ENCODE assay signal across 19 cellular contexts in genomic region chr9:126459126-126459525, GRCh38.
"Had no signal": no experiment of that assay in that cellular context is flagged by ENCODE, and none has a peak within 500 bp of the region (broad histone marks: within the 10 kb centered on the region; RNA-seq: fewer than 3 reads in every experiment).

No MANE protein-coding gene starts in this region.

- H2AFZ ChIP-seq: hepatocyte had no signal

- H3K4me2 ChIP-seq: hepatocyte, SK-N-SH had no signal

- H3K4me1 Mint-ChIP-seq: memory B cell; stimulated activated memory B cell treated with anti-CD40 and anti-IgM and Interleukin-4, amounts not matched to agents 10 μg/mL and 1 μg/mL and 100 μg/mL, for 72 hours had no signal

- DNase-seq: activated CD4-positive, alpha-beta T cell treated with anti-CD3 and anti-CD28 coated beads for 1 hour; activated naive CD8-positive, alpha-beta T cell treated with anti-CD3 and anti-CD28 coated beads for 36 hours; cerebellar nuclear complex; kidney; left ventricle myocardium inferior; sigmoid colon; SK-N-SH; stimulated activated CD4-positive, alpha-beta T cell treated with anti-CD3 and anti-CD28 coated beads, Interleukin-12 subunit alpha, Interleukin-12 subunit beta, amount 100 ng/mL, for 4 hours; T-cell; T-helper 9 cell; transverse colon had no signal

- H3K36me3 ChIP-seq: left ventricle myocardium inferior, transverse colon, vagina had no signal

- H3K4me3 Mint-ChIP-seq: activated CD4-positive, alpha-beta memory T cell treated with anti-CD3 and anti-CD28 coated beads for 36 hours; activated naive CD8-positive, alpha-beta T cell treated with anti-CD3 and anti-CD28 coated beads for 36 hours; dendritic cell treated with granulocyte-macrophage colony-stimulating factor and Interleukin-4, amounts not matched to agents 40 ng/mL and 50 ng/mL, for 4 days; memory B cell; nephron; stimulated activated memory B cell treated with anti-CD40 and anti-IgM and Interleukin-4, amounts not matched to agents 10 μg/mL and 1 μg/mL and 100 μg/mL, for 72 hours; T-cell had no signal

- H3K4me1 ChIP-seq: gastroesophageal sphincter, transverse colon, vagina had no signal

- H3K27ac Mint-ChIP-seq: activated CD4-positive, alpha-beta memory T cell treated with anti-CD3 and anti-CD28 coated beads for 36 hours; activated naive CD8-positive, alpha-beta T cell treated with anti-CD3 and anti-CD28 coated beads for 36 hours; dendritic cell treated with granulocyte-macrophage colony-stimulating factor and Interleukin-4, amounts not matched to agents 40 ng/mL and 50 ng/mL, for 4 days; memory B cell; nephron; stimulated activated memory B cell treated with anti-CD40 and anti-IgM and Interleukin-4, amounts not matched to agents 10 μg/mL and 1 μg/mL and 100 μg/mL, for 72 hours; T-cell had no signal

- H3K36me3 Mint-ChIP-seq: activated CD4-positive, alpha-beta memory T cell treated with anti-CD3 and anti-CD28 coated beads for 36 hours; stimulated activated memory B cell treated with anti-CD40 and anti-IgM and Interleukin-4, amounts not matched to agents 10 μg/mL and 1 μg/mL and 100 μg/mL, for 72 hours had no signal

- H3K27me3 ChIP-seq: gastroesophageal sphincter, hepatocyte, sigmoid colon, transverse colon, vagina had no signal

- H3K9me3 ChIP-seq: gastroesophageal sphincter, left ventricle myocardium inferior, sigmoid colon, SK-N-SH, transverse colon, vagina had no signal

- H3K27me3 Mint-ChIP-seq: activated CD4-positive, alpha-beta memory T cell treated with anti-CD3 and anti-CD28 coated beads for 36 hours; activated naive CD8-positive, alpha-beta T cell treated with anti-CD3 and anti-CD28 coated beads for 36 hours; dendritic cell treated with granulocyte-macrophage colony-stimulating factor and Interleukin-4, amounts not matched to agents 40 ng/mL and 50 ng/mL, for 4 days; memory B cell; stimulated activated memory B cell treated with anti-CD40 and anti-IgM and Interleukin-4, amounts not matched to agents 10 μg/mL and 1 μg/mL and 100 μg/mL, for 72 hours; T-cell had no signal

- H3K9ac ChIP-seq: SK-N-SH had no signal

- H3K27ac ChIP-seq: gastroesophageal sphincter, hepatocyte, left ventricle myocardium inferior, sigmoid colon, transverse colon, vagina had no signal

- H3K79me2 ChIP-seq: hepatocyte had no signal

- H3K4me3 ChIP-seq: gastroesophageal sphincter, hepatocyte, left ventricle myocardium inferior, sigmoid colon, transverse colon, vagina had no signal

- FAIRE-seq: kidney had no signal

- H3K9me3 Mint-ChIP-seq: activated CD4-positive, alpha-beta memory T cell treated with anti-CD3 and anti-CD28 coated beads for 36 hours; activated naive CD8-positive, alpha-beta T cell treated with anti-CD3 and anti-CD28 coated beads for 36 hours; dendritic cell treated with granulocyte-macrophage colony-stimulating factor and Interleukin-4, amounts not matched to agents 40 ng/mL and 50 ng/mL, for 4 days; memory B cell; nephron; stimulated activated memory B cell treated with anti-CD40 and anti-IgM and Interleukin-4, amounts not matched to agents 10 μg/mL and 1 μg/mL and 100 μg/mL, for 72 hours; T-cell had no signal
